ENCODE assay signal across 12 cellular contexts in the genomic region with DNA sequence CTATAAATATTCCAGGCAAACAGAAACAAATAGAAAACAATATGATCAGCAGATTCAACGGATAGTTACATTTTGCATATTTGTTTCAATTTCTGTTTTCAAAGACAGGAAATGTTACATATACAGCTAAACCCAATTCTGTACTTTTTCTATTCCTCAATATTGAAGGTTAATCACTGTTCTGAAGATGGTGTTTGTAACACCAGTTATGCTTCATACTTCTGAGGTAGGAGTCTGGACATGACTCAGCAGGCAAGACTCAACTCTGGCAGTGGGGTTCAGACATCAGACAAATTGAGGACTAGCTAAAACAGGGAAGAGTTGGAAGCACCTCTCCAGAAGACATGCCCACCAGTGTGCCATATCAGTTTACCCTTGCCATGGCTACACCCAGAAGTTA. TPM values are rescaled to one million over a fixed set of nuclear protein-coding genes. Genes with fewer than 3 reads are reported as not detected.
DNase-seq lines count a peak whose midpoint lies in the region; ATAC-seq and TF ChIP-seq lines count a peak whose summit lies in the region.
"Had no signal": no experiment of that assay in that cellular context is flagged by ENCODE, and none has a peak within 500 bp of the region (broad histone marks: within the 10 kb centered on the region; RNA-seq: fewer than 3 reads in every experiment).

No MANE protein-coding gene starts in this region.

- DNase-seq in stimulated activated CD4-positive, alpha-beta T cell treated with anti-CD3 and anti-CD28 coated beads, Interleukin-4, amount 100 ng/mL, for 1 hour = no peak
- DNase-seq in NCI-H2171 treated with DMSO at 0.1 percent for 48 hours (lab: John Stamatoyannopoulos, UW) (no peak), lower lobe of right lung (no peak)
- DNase-seq in activated naive CD4-positive, alpha-beta T cell (lab: John Stamatoyannopoulos, UW) = no peak
- DNase-seq: activated naive CD4-positive, alpha-beta T cell treated with anti-CD3 and anti-CD28 coated beads, Interleukin-2, amount 50 U/mL, for 16 hours; head of caudate nucleus; stimulated activated naive CD4-positive, alpha-beta T cell had no signal

- H3K36me3 ChIP-seq in esophagus (ENCODE audit: control insufficient read depth in 2 of 2, insufficient read depth in 2 of 2, low read length in 1 of 2) = no peaks in the 10 kb centered on the region
- no peaks in the 10 kb centered on the region for H3K36me3 ChIP-seq in lower lobe of right lung

- H3K27me3 ChIP-seq in esophagus (ENCODE audit: control insufficient read depth in 1 of 2, insufficient read depth in 2 of 2, low read length in 2 of 2) (no peaks in the 10 kb centered on the region), lower lobe of right lung (ENCODE audit: low read depth) (no peaks in the 10 kb centered on the region)

- H3K27ac ChIP-seq in esophagus (ENCODE audit: low read depth in 2 of 2, low read length in 1 of 2) (peak overlapping the region; percentile 25 to 65), lower lobe of right lung (no peak overlapping the region)

- H3K4me1 ChIP-seq in esophagus (ENCODE audit: control insufficient read depth in 2 of 2, insufficient read depth in 2 of 2, low read length in 1 of 2) (no peaks in the 10 kb centered on the region), lower lobe of right lung (no peaks in the 10 kb centered on the region)

- H3K9me3 ChIP-seq in esophagus (ENCODE audit: control insufficient read depth in 2 of 2, insufficient read depth in 1 of 2, low read depth in 1 of 2, low read length in 1 of 2) (no peaks in the 10 kb centered on the region), lower lobe of right lung (no peaks in the 10 kb centered on the region)

- 0% methylated on average over 1 of the region's 1 CpG for WGBS in esophagus, 2 donors

- ATAC-seq in GM18505 (IDR thresholded peaks at IDR 0.05; ENCODE audit: unreplicated experiment) (peak; percentile 94), GM21528 (IDR thresholded peaks at IDR 0.05; ENCODE audit: low FRiP score, unreplicated experiment) (peak; percentile 97), HG03196 (IDR thresholded peaks at IDR 0.05; ENCODE audit: unreplicated experiment) (peak; percentile 94), lower lobe of right lung (no peak)

- no peak for TF ChIP-seq POLR2A in GM18505 (IDR thresholded peaks at IDR 0.05; ENCODE audit: borderline replicate concordance, extremely low read depth, insufficient read depth, insufficient read length)

- no peak for TF ChIP-seq CTCF in lower lobe of right lung (IDR thresholded peaks at IDR 0.05)

- H3K4me3 ChIP-seq in esophagus (ENCODE audit: low read depth in 1 of 2, low read length in 2 of 2) = no peak overlapping the region
- H3K4me3 ChIP-seq in lower lobe of right lung = no peak overlapping the region

- intact Hi-C loops in lower lobe of right lung (cut with DNase I) = no loop called here

RNA-seq across cellular contexts. Expression of gene SERPINB13, which starts 16.6 kb away (rescaled TPM):
- polyA plus RNA-seq in esophagus = 100 to 1,000 TPM; 228 to 233 TPM
- not detected for total RNA-seq in lower lobe of right lung
- total RNA-seq: osteocyte had no signal

RNA-seq across cellular contexts. Expression of gene SERPINB4, which starts 40.3 kb away (rescaled TPM):
- 10 to 100 TPM; 19.3 to 68.4 TPM for polyA plus RNA-seq in esophagus
- total RNA-seq in lower lobe of right lung = not detected
- total RNA-seq: osteocyte had no signal

RNA-seq across cellular contexts. Expression of gene SERPINB3, which starts 57.9 kb away (rescaled TPM):
- 100 to 1,000 TPM; 167 to 870 TPM for polyA plus RNA-seq in esophagus
- total RNA-seq in lower lobe of right lung = not detected
- total RNA-seq: osteocyte had no signal

Comparison
In these comparisons a context has a peak if more than half of its experiments do, and no peak if none do; other contexts are left out.
1. ATAC-seq: peak in GM18505 (single experiment), GM21528 (single experiment) and HG03196 (single experiment); none in lower lobe of right lung (0 of 2).